23 cellular contexts compared by ENCODE assay signal in the genomic region with DNA sequence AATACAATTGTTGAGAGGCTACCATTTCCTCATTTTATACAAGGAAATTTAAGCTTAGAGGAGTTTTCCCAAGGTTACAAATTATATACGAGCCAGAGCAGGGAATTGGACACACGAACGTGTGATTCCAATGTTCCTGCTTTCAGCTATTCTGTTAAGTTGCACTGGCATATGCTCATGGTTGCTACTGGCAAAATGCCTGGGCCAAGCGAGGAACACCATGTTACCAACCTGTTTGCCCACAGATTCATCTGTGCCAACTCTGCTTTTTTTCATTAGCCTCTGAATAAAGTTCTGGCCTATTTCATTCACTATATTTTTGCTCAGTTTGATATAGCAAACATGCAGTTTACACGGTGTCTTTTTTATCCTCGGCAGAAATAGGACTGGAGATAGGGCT. TPM values are rescaled to one million over a fixed set of nuclear protein-coding genes. Genes with fewer than 3 reads are reported as not detected.
DNase-seq lines count a peak whose midpoint lies in the region; ATAC-seq, FAIRE-seq and TF ChIP-seq lines count a peak whose summit lies in the region.
"Had no signal": no experiment of that assay in that cellular context is flagged by ENCODE, and none has a peak within 500 bp of the region (broad histone marks: within the 10 kb centered on the region; RNA-seq: fewer than 3 reads in every experiment).

No MANE protein-coding gene starts in this region.

- H3K4me1 ChIP-seq in heart left ventricle, result peaks cover 0 to 16% (median 0%) of the 10 kb centered on the region in 12 donors
- H3K4me1 ChIP-seq in pancreas, result peaks cover 0 to 20% (median 3%) of the 10 kb centered on the region in 3 donors
- no peaks in the 10 kb centered on the region for H3K4me1 ChIP-seq in transverse colon
- H3K4me1 ChIP-seq: adrenal gland, BLaER1, foreskin keratinocyte, psoas muscle had no signal

- intact Hi-C loops in Right ventricle myocardium inferior (cut with DNase I), result no loop called here
- intact Hi-C loops in cardiac septum (cut with DNase I), result no loop called here
- intact Hi-C loops in heart left ventricle (cut with DNase I), result no loop called here
- intact Hi-C loops in pancreas (cut with DNase I), result no loop called here
- intact Hi-C loops in transverse colon (cut with DNase I; ENCODE audit: low total_unique reads), result no loop called here

- no peaks in the 10 kb centered on the region for H3K27me3 ChIP-seq in heart left ventricle
- H3K27me3 ChIP-seq in pancreas, result no peaks in the 10 kb centered on the region
- H3K27me3 ChIP-seq in transverse colon, result no peaks in the 10 kb centered on the region
- H3K27me3 ChIP-seq in WERI-Rb-1 (ENCODE audit: insufficient read depth, low read depth, severe bottlenecking), result no peaks in the 10 kb centered on the region
- H3K27me3 ChIP-seq: BLaER1, foreskin keratinocyte, SJSA1 had no signal

- ATAC-seq in Right ventricle myocardium inferior (peak; percentile 87), heart left ventricle (peak; percentile 91 to 94 (median 91)), pancreas (peak; percentile 85 to 96 (median 89)), GM18858 (IDR thresholded peaks at IDR 0.05; ENCODE audit: unreplicated experiment) (no peak)
- ATAC-seq: foreskin keratinocyte, Panc1, T-helper 17 cell had no signal

- in situ Hi-C loops in transverse colon (cut with MboI; ENCODE audit: low pct_ligation_motif_present in 1 of 4, low pct_unique_long_range_greater_than_20kb in 1 of 4, low sequenced_read_pairs in 3 of 4), result no loop called here

- TF ChIP-seq CTCF in heart left ventricle (IDR thresholded peaks at IDR 0.05), result no peak
- TF ChIP-seq CTCF in pancreas (IDR thresholded peaks at IDR 0.05), result no peak
- TF ChIP-seq CTCF in transverse colon (IDR thresholded peaks at IDR 0.05), result no peak
- TF ChIP-seq CTCF in WERI-Rb-1 (IDR thresholded peaks at IDR 0.05; ENCODE audit: low read depth, low read length), result no peak

- 36 to 63% (median 48%) methylated on average over 6 of the region's 6 CpGs for WGBS in heart left ventricle, 4 donors
- 17 to 30% methylated on average over 6 of the region's 6 CpGs for WGBS in pancreas, 2 donors
- WGBS in transverse colon (ENCODE audit: low coverage in 1 of 2), 2 donors, result 55 to 69% methylated on average over 4 to 6 of the region's 6 CpGs

- no peak overlapping the region for H3K4me3 ChIP-seq in heart left ventricle
- H3K4me3 ChIP-seq in pancreas, result no peak overlapping the region
- no peak overlapping the region for H3K4me3 ChIP-seq in transverse colon
- H3K4me3 ChIP-seq in WERI-Rb-1 (ENCODE audit: low read depth, low read length), result no peak overlapping the region
- H3K4me3 ChIP-seq: adrenal gland, BLaER1, mucosa of descending colon, psoas muscle, SJSA1 had no signal

- DNase-seq in Right ventricle myocardium inferior (ENCODE audit: missing footprints) (no peak), cardiac septum (ENCODE audit: low spot score) (no peak), heart left ventricle (peak; percentile 37 to 81 (median 70)), pancreas (peak; percentile 70 to 90 (median 82)), transverse colon (peak; percentile 25), WERI-Rb-1 (no peak), GOT3 (lab: John Stamatoyannopoulos, UW) (no peak)
- DNase-seq: activated CD4-positive, alpha-beta T cell treated with anti-CD3 and anti-CD28 coated beads, Interleukin-2, amount 50 U/mL, for 4 hours; EL; foreskin keratinocyte; mucosa of descending colon; NK-92 treated with Interleukin-12 subunit alpha and Interleukin-12 subunit beta, amount 100 ng/mL, for 24 hours; stimulated activated CD4-positive, alpha-beta T cell treated with anti-CD3 and anti-CD28 coated beads, Interleukin-12 subunit alpha, Interleukin-12 subunit beta, amount 100 ng/mL, for 4 hours; T-helper 17 cell had no signal

- TF ChIP-seq POLR2A in heart left ventricle (IDR thresholded peaks at IDR 0.05), result no peak
- TF ChIP-seq POLR2A in transverse colon (IDR thresholded peaks at IDR 0.05), result no peak

- FAIRE-seq in pancreas (lab: Jason Lieb, UNC), result no peak
- FAIRE-seq: A204.1 had no signal

- H3K9me3 ChIP-seq in heart left ventricle (no peaks in the 10 kb centered on the region), pancreas (no peaks in the 10 kb centered on the region), transverse colon (no peaks in the 10 kb centered on the region), WERI-Rb-1 (ENCODE audit: severe bottlenecking) (no peaks in the 10 kb centered on the region)
- H3K9me3 ChIP-seq: adrenal gland, BLaER1, mucosa of descending colon, psoas muscle, SJSA1 had no signal

- peak; percentile 54 for TF ChIP-seq EP300 in transverse colon (IDR thresholded peaks at IDR 0.05; ENCODE audit: low read depth)

- H3K36me3 ChIP-seq in heart left ventricle (no peaks in the 10 kb centered on the region), pancreas (no peaks in the 10 kb centered on the region), transverse colon (no peaks in the 10 kb centered on the region), WERI-Rb-1 (no peaks in the 10 kb centered on the region)
- H3K36me3 ChIP-seq: adrenal gland, BLaER1, SJSA1 had no signal

- H3K27ac ChIP-seq in heart left ventricle (peak overlapping the region in 10 of 12 donors; percentile 12 to 66 (median 38)), pancreas (no peak overlapping the region), transverse colon (no peak overlapping the region), WERI-Rb-1 (no peak overlapping the region)
- H3K27ac ChIP-seq: adrenal gland, BLaER1, foreskin keratinocyte, psoas muscle, SJSA1 had no signal

RNA-seq across cellular contexts. Expression of a gene that starts 5.1 kb away (rescaled TPM):
- total RNA-seq in Right ventricle myocardium inferior (2.4 TPM), cardiac septum (13.0 TPM), heart left ventricle (10 to 100 TPM in 1 of 9 donors, 1 to 10 TPM in 7, not detected in 1; 3.8 to 14.1 (median 6.1) TPM), pancreas (1 to 10 TPM in 1 of 6 donors, under 1 TPM in 1, not detected in 4; 0.47 to 2.3 TPM), transverse colon (not detected)
- polyA plus RNA-seq in heart left ventricle (10 to 100 TPM in 1 of 2 donors, 1 to 10 TPM in 1; 7.9 to 28.6 TPM), pancreas (1 to 10 TPM in 1 of 2 donors, not detected in 1; 1.8 TPM)
- total RNA-seq: adrenal gland, epithelial cell of proximal tubule, foreskin keratinocyte, mucosa of descending colon, neural crest cell, psoas muscle, T-helper 17 cell had no signal
- polyA plus RNA-seq: adrenal gland, psoas muscle had no signal

RNA-seq across cellular contexts. Expression of a gene that starts 32.9 kb away (rescaled TPM):
- not detected for total RNA-seq in Right ventricle myocardium inferior
- not detected for total RNA-seq in cardiac septum
- not detected for total RNA-seq in heart left ventricle
- polyA plus RNA-seq in heart left ventricle, result under 1 TPM in 1 of 2 donors, not detected in 1; 0.30 TPM
- under 1 TPM in 2 of 6 donors, not detected in 4; 0.24 to 0.76 TPM for total RNA-seq in pancreas
- not detected for polyA plus RNA-seq in pancreas
- not detected for total RNA-seq in transverse colon
- total RNA-seq: epithelial cell of proximal tubule, foreskin keratinocyte, mucosa of descending colon, neural crest cell, psoas muscle, SJSA1, T-helper 17 cell had no signal
- polyA plus RNA-seq: foreskin keratinocyte had no signal

Comparison
In these comparisons a context has a peak if more than half of its experiments do, and no peak if none do; other contexts are left out.
1. DNase-seq: peak in heart left ventricle (5 of 5), pancreas (6 of 6) and transverse colon (single experiment); none in Right ventricle myocardium inferior (single experiment), cardiac septum (single experiment), WERI-Rb-1 (single experiment) and GOT3 (single experiment).
2. H3K27ac ChIP-seq: peak in heart left ventricle (10 of 12); none in pancreas (0 of 4), transverse colon (0 of 4) and WERI-Rb-1 (single experiment).